ENCODE assay signal across 12 cellular contexts in genomic region chr21:43919871-43920801, GRCh38. TPM values are rescaled to one million over a fixed set of nuclear protein-coding genes. Genes with fewer than 3 reads are reported as not detected.
DNase-seq lines count a peak whose midpoint lies in the region; ATAC-seq and TF ChIP-seq lines count a peak whose summit lies in the region.
"Had no signal": no experiment of that assay in that cellular context is flagged by ENCODE, and none has a peak within 500 bp of the region (broad histone marks: within the 10 kb centered on the region; RNA-seq: fewer than 3 reads in every experiment).

No MANE protein-coding gene starts in this region.

- no peaks in the 10 kb centered on the region; the same call in 1 of the 2 replicates for H3K36me3 ChIP-seq in H7 (replicated peaks; ENCODE audit: control insufficient read depth, insufficient read depth, low read length)
- H3K36me3 ChIP-seq in psoas muscle (ENCODE audit: insufficient read depth in 1 of 2, low read depth in 1 of 2): no peaks in the 10 kb centered on the region

- no peak overlapping the region for H3K27ac ChIP-seq in psoas muscle
- no peak overlapping the region for H3K27ac ChIP-seq in caudate nucleus (ENCODE audit: low read depth, low read length)
- H3K27ac ChIP-seq: coronary artery had no signal

- H3K27ac Mint-ChIP-seq in activated CD4-positive, alpha-beta T cell treated with anti-CD3 and anti-CD28 coated beads, Interleukin-2, amount 10 ng/mL, durations not matched to agents 7 days and 5 days: no peak overlapping the region
- no peak overlapping the region for H3K27ac Mint-ChIP-seq in chondrocyte (ENCODE audit: unreplicated experiment)
- H3K27ac Mint-ChIP-seq: T-helper 1 cell treated with Interleukin-12 subunit alpha and Interleukin-12 subunit beta and Interleukin-4 antibody, amounts not matched to agents 30 μg/mL and 1 μg/mL, for 36 hours had no signal

- ATAC-seq in psoas muscle: peak; percentile 29 to 56 (median 44)
- ATAC-seq: Panc1 had no signal

- POLR2A ChIA-PET in activated CD4-positive, alpha-beta T cell treated with anti-CD3 and anti-CD28 coated beads, Interleukin-2, amount 10 ng/mL, durations not matched to agents 7 days and 5 days (lab: Charles Lee): no interaction called here

- H3K27me3 Mint-ChIP-seq in activated CD4-positive, alpha-beta T cell treated with anti-CD3 and anti-CD28 coated beads, Interleukin-2, amount 10 ng/mL, durations not matched to agents 7 days and 5 days: no peaks in the 10 kb centered on the region
- H3K27me3 Mint-ChIP-seq in chondrocyte (ENCODE audit: low read depth): no peaks in the 10 kb centered on the region

- H3K4me1 ChIP-seq in psoas muscle: peaks cover 78% of the 10 kb centered on the region

- peak overlapping the region; percentile 5 for H3K4me3 Mint-ChIP-seq in activated CD4-positive, alpha-beta T cell treated with anti-CD3 and anti-CD28 coated beads, Interleukin-2, amount 10 ng/mL, durations not matched to agents 7 days and 5 days
- H3K4me3 Mint-ChIP-seq in chondrocyte (ENCODE audit: unreplicated experiment): no peak overlapping the region

- peaks cover 6% of the 10 kb centered on the region for H3K36me3 Mint-ChIP-seq in activated CD4-positive, alpha-beta T cell treated with anti-CD3 and anti-CD28 coated beads, Interleukin-2, amount 10 ng/mL, durations not matched to agents 7 days and 5 days (ENCODE audit: low read depth)
- no peaks in the 10 kb centered on the region for H3K36me3 Mint-ChIP-seq in chondrocyte (ENCODE audit: low read depth)

- TF ChIP-seq CTCF in chondrocyte (IDR thresholded peaks at IDR 0.05) (no peak), psoas muscle (IDR thresholded peaks at IDR 0.05) (no peak)

- CTCF ChIA-PET in activated CD4-positive, alpha-beta T cell treated with anti-CD3 and anti-CD28 coated beads, Interleukin-2, amount 10 ng/mL, durations not matched to agents 7 days and 5 days (lab: Charles Lee): interaction anchor here (1.3 kb wide), 1 partner anchor 47 kb away, joined by 4 read pairs; no protein-coding TSS in a partner anchor

- H3K27me3 ChIP-seq in H7 (ENCODE audit: control insufficient read depth, insufficient read depth, low read length): no peaks in the 10 kb centered on the region; the same call in 1 of the 2 replicates
- no peaks in the 10 kb centered on the region for H3K27me3 ChIP-seq in psoas muscle (ENCODE audit: insufficient read depth in 3 of 3, low read length in 2 of 3)

- H3K9me3 ChIP-seq in psoas muscle: no peaks in the 10 kb centered on the region

- intact Hi-C loops in psoas muscle (cut with DNase I): loop anchor here in 1 of 2 donors (5.0 kb wide), 1 partner anchor 108 kb away; no protein-coding TSS in a partner anchor

- H3K4me3 ChIP-seq in H7 (ENCODE audit: insufficient read depth, low read depth, low read length): no peak overlapping the region
- no peak overlapping the region for H3K4me3 ChIP-seq in psoas muscle
- H3K4me3 ChIP-seq: coronary artery had no signal

- H3K9me3 Mint-ChIP-seq in activated CD4-positive, alpha-beta T cell treated with anti-CD3 and anti-CD28 coated beads, Interleukin-2, amount 10 ng/mL, durations not matched to agents 7 days and 5 days: no peaks in the 10 kb centered on the region
- no peaks in the 10 kb centered on the region for H3K9me3 Mint-ChIP-seq in chondrocyte (ENCODE audit: low read depth)
- H3K9me3 Mint-ChIP-seq: T-helper 1 cell treated with Interleukin-12 subunit alpha and Interleukin-12 subunit beta and Interleukin-4 antibody, amounts not matched to agents 30 μg/mL and 1 μg/mL, for 36 hours had no signal

- peaks cover 70% of the 10 kb centered on the region for H3K4me1 Mint-ChIP-seq in activated CD4-positive, alpha-beta T cell treated with anti-CD3 and anti-CD28 coated beads, Interleukin-2, amount 10 ng/mL, durations not matched to agents 7 days and 5 days
- H3K4me1 Mint-ChIP-seq in chondrocyte (ENCODE audit: low read depth): peaks cover 31% of the 10 kb centered on the region

- no peak for DNase-seq in activated CD4-positive, alpha-beta T cell treated with anti-CD3 and anti-CD28 coated beads, Interleukin-2, amount 10 ng/mL, durations not matched to agents 7 days and 5 days
- DNase-seq in activated CD4-positive, alpha-beta T cell treated with anti-CD3 and anti-CD28 coated beads, Interleukin-2, amount 50 U/mL, for 4 hours: no peak
- DNase-seq in H7 (peak; percentile 57), chondrocyte (ENCODE audit: low spot score) (peak; percentile 90), psoas muscle (peak in 1 of 2 donors; percentile 53), caudate nucleus (lab: John Stamatoyannopoulos, UW) (no peak), NCI-H2196 treated with DMSO at 0.1 percent for 48 hours (lab: John Stamatoyannopoulos, UW; ENCODE audit: unreplicated experiment) (no peak), HT-29 (ENCODE audit: low spot score) (no peak)
- DNase-seq: NCI-H226 had no signal

- whole genome bisulfite sequencing in psoas muscle, 3 donors: 66 to 71% (median 67%) methylated on average over 25 of the region's 25 CpGs

RNA-seq across cellular contexts. Expression of gene AGPAT3, which starts 55.1 kb away (rescaled TPM):
- total RNA-seq in activated CD4-positive, alpha-beta T cell treated with anti-CD3 and anti-CD28 coated beads, Interleukin-2, amount 10 ng/mL, durations not matched to agents 7 days and 5 days: 10 to 100 TPM; 80.3 to 93.1 TPM
- 9.2 and 11.4 TPM in 2 replicates for total RNA-seq in H7 (2014; rRNA removed; shearing (Covaris generic))
- total RNA-seq in chondrocyte: 43.5 to 48.1 TPM (median 45.4 TPM) in 3 replicates
- total RNA-seq in psoas muscle: 100 to 1,000 TPM in 1 of 4 donors, 10 to 100 TPM in 3; 47.9 to 117 (median 64.4) TPM
- 10 to 100 TPM; 28.4 to 70.0 (median 35.7) TPM for polyA plus RNA-seq in psoas muscle
- total RNA-seq in HT-29 (2014; rRNA removed; shearing (Covaris generic)): 31.6 and 39.6 TPM in 2 replicates

Comparison
In these comparisons a context has a peak if more than half of its experiments do, and no peak if none do; other contexts are left out.
1. DNase-seq: peak in H7 (single experiment) and chondrocyte (single experiment); none in activated CD4-positive, alpha-beta T cell treated with anti-CD3 and anti-CD28 coated beads, Interleukin-2, amount 10 ng/mL, durations not matched to agents 7 days and 5 days (single experiment), activated CD4-positive, alpha-beta T cell treated with anti-CD3 and anti-CD28 coated beads, Interleukin-2, amount 50 U/mL, for 4 hours (0 of 2), caudate nucleus (0 of 61), NCI-H2196 treated with DMSO at 0.1 percent for 48 hours (single experiment) and HT-29 (single experiment).